Comparison of ENCODE assay signal across 23 cellular contexts in the genomic region with DNA sequence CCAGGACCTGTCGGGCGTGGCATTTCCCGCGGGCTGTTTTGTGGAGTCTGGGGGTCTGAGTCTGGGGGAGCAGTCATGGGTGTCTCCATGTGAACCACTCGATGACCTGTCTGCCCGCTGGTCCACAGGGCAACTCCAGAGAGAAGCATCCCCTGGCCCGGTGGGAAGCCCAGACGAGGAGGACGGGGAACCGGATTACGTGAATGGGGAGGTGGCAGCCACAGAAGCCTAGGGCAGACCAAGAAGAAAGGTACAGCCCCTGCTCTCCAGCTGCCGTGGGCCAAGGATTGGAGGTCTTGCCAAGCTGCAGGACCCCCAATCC.
"Had no signal": no experiment of that assay in that cellular context is flagged by ENCODE, and none has a peak within 500 bp of the region (broad histone marks: within the 10 kb centered on the region; RNA-seq: fewer than 3 reads in every experiment).

No MANE protein-coding gene starts in this region.

- H3K27ac Mint-ChIP-seq: activated naive CD8-positive, alpha-beta T cell treated with anti-CD3 and anti-CD28 coated beads for 36 hours; activated T-cell treated with anti-CD3 and anti-CD28 coated beads, Interleukin-2, amount 50 U/mL, for 24 hours; activated T-helper 17 cell treated with anti-CD3 and anti-CD28 coated beads, Interleukin-2, amount 50 U/mL, for 72 hours; type B pancreatic cell had no signal

- H3K36me3 ChIP-seq: thoracic aorta, vagina had no signal

- H3K9me3 ChIP-seq: esophagus squamous epithelium, gastrocnemius medialis, mucosa of descending colon, thoracic aorta, vagina had no signal

- H3K9me3 Mint-ChIP-seq: activated naive CD8-positive, alpha-beta T cell treated with anti-CD3 and anti-CD28 coated beads for 36 hours; activated T-cell treated with anti-CD3 and anti-CD28 coated beads, Interleukin-2, amount 50 U/mL, for 24 hours; activated T-helper 17 cell treated with anti-CD3 and anti-CD28 coated beads, Interleukin-2, amount 50 U/mL, for 72 hours; memory B cell; neural crest cell; type B pancreatic cell had no signal

- H3K4me3 ChIP-seq: esophagus squamous epithelium, gastrocnemius medialis, mucosa of descending colon, thoracic aorta, vagina had no signal

- ATAC-seq: activated T-helper 17 cell treated with anti-CD3 and anti-CD28 coated beads, Interleukin-2, amount 50 U/mL, for 72 hours; gastrocnemius medialis; left ventricle myocardium superior had no signal

- H3K27ac ChIP-seq: esophagus squamous epithelium, gastrocnemius medialis, thoracic aorta, vagina, VCaP had no signal

- H3K27me3 ChIP-seq: esophagus squamous epithelium, gastrocnemius medialis, vagina had no signal

- DNase-seq: activated CD4-positive, alpha-beta T cell treated with anti-CD3 and anti-CD28 coated beads for 1 hour; activated CD8-positive, alpha-beta memory T cell treated with anti-CD3 and anti-CD28 coated beads for 24 hours; activated CD8-positive, alpha-beta memory T cell treated with anti-CD3 and anti-CD28 coated beads, Interleukin-2, amount 50 U/mL, for 4 hours; activated naive CD8-positive, alpha-beta T cell treated with anti-CD3 and anti-CD28 coated beads for 36 hours; activated T-cell treated with anti-CD3 and anti-CD28 coated beads, Interleukin-2, amount 50 U/mL, for 24 hours; central memory CD4-positive, alpha-beta T cell; esophagus squamous epithelium; gastrocnemius medialis; head of caudate nucleus; retina; stimulated activated CD4-positive, alpha-beta T cell treated with anti-CD3 and anti-CD28 coated beads, Interleukin-4, amount 100 ng/mL, for 1 hour; stimulated activated naive CD4-positive, alpha-beta T cell treated with Interleukin-2 at 50 U/mL for 16 hours had no signal

- FAIRE-seq: astrocyte, islet of Langerhans had no signal

- H3K4me1 ChIP-seq: esophagus squamous epithelium, gastrocnemius medialis, vagina had no signal
